Comparison of ENCODE assay signal across 7 cellular contexts in genomic region chr12:109518820-109519665, GRCh38. TPM values are rescaled to one million over a fixed set of nuclear protein-coding genes. Genes with fewer than 3 reads are reported as not detected.
DNase-seq lines count a peak whose midpoint lies in the region; ATAC-seq and TF ChIP-seq lines count a peak whose summit lies in the region.

No MANE protein-coding gene starts in this region.

- H3K4me2 ChIP-seq in smooth muscle cell: peak overlapping the region; percentile 34

- no peak for TF ChIP-seq POLR2A in body of pancreas (IDR thresholded peaks at IDR 0.05)

- POLR2A ChIA-PET in GM10248 (lab: Yijun Ruan, JAX): no interaction called here

- ATAC-seq in body of pancreas (peak; percentile 72), GM19328 (IDR thresholded peaks at IDR 0.05; ENCODE audit: unreplicated experiment) (no peak)

- DNase-seq in GM10248 (ENCODE audit: extremely low spot score): peak; percentile 64
- peak; percentile 24 for DNase-seq in NCI-H146 (lab: John Stamatoyannopoulos, UW)
- peak; percentile 44 for DNase-seq in T-helper 9 cell
- DNase-seq in body of pancreas: peak; percentile 47 to 76 (median 66)
- DNase-seq in iPS-NIHi7 (ENCODE audit: extremely low spot score): peak; percentile 84
- DNase-seq in smooth muscle cell (lab: John Stamatoyannopoulos, UW; ENCODE audit: unreplicated experiment): peak; percentile 33

- H3K9me3 ChIP-seq in body of pancreas: no peaks in the 10 kb centered on the region
- no peaks in the 10 kb centered on the region for H3K9me3 ChIP-seq in smooth muscle cell (replicated peaks; ENCODE audit: low read depth)

- no peaks in the 10 kb centered on the region for H4K20me1 ChIP-seq in smooth muscle cell (ENCODE audit: low read depth)

- H3K79me2 ChIP-seq in smooth muscle cell (ENCODE audit: low read depth): no peaks in the 10 kb centered on the region

- peak overlapping the region; percentile 54 for H3K9ac ChIP-seq in smooth muscle cell (ENCODE audit: low read depth)

- H3K36me3 ChIP-seq in body of pancreas (replicated peaks in 1 of 2; ENCODE audit: insufficient read depth in 1 of 2, low read depth in 2 of 2) (peaks cover 0 to 21% of the 10 kb centered on the region in 2 donors), smooth muscle cell (ENCODE audit: low read depth) (no peaks in the 10 kb centered on the region)

- no peak overlapping the region for H2AFZ ChIP-seq in smooth muscle cell (ENCODE audit: low read depth)

- CTCF ChIA-PET in GM10248 (lab: Yijun Ruan, JAX): interaction anchor here (0.7 to 3.6 kb wide), 22 partner anchors 10 to 326 kb away, joined by 3 to 25 read pairs (median 3); no protein-coding TSS in a partner anchor

- 56 to 66% methylated on average over 11 of the region's 11 CpGs for WGBS in body of pancreas, 2 donors
- 21% methylated on average over 11 of the region's 11 CpGs for WGBS in smooth muscle cell (ENCODE audit: low lambda C conversion rate)

- peaks cover 21% of the 10 kb centered on the region for H3F3A ChIP-seq in smooth muscle cell (ENCODE audit: low read depth)

- H3K27ac ChIP-seq in body of pancreas (peak overlapping the region in 1 of 4 donors; percentile 36), smooth muscle cell (ENCODE audit: low read depth) (peak overlapping the region; percentile 81)

- peak; percentile 64 for TF ChIP-seq CTCF in GM10248 (IDR thresholded peaks at IDR 0.05; ENCODE audit: control extremely low read depth, extremely low read depth, low read depth, missing control alignments)
- TF ChIP-seq CTCF in body of pancreas (IDR thresholded peaks at IDR 0.05): peak; percentile 49 to 77 (median 72)
- TF ChIP-seq CTCF in smooth muscle cell (IDR thresholded peaks at IDR 0.05; ENCODE audit: borderline replicate concordance, insufficient read depth, poor library complexity, severe bottlenecking): peak; percentile 89

- intact Hi-C loops in body of pancreas (cut with DNase I): no loop called here

- H3K27me3 ChIP-seq in body of pancreas (no peaks in the 10 kb centered on the region), smooth muscle cell (ENCODE audit: low read depth) (no peaks in the 10 kb centered on the region)

- H3K4me3 ChIP-seq in body of pancreas (no peak overlapping the region), smooth muscle cell (no peak overlapping the region)

- no peaks in the 10 kb centered on the region for H3K4me1 ChIP-seq in body of pancreas
- H3K4me1 ChIP-seq in smooth muscle cell (ENCODE audit: low read depth): peaks cover 4% of the 10 kb centered on the region

RNA-seq across cellular contexts. Expression of gene UBE3B, which starts 41.6 kb away (rescaled TPM):
- total RNA-seq in body of pancreas: 10 to 100 TPM; 18.9 to 33.9 TPM
- total RNA-seq in smooth muscle cell: 45.5 and 62.9 TPM in 2 replicates
- 21.8 and 24.2 TPM in 2 replicates for polyA plus RNA-seq in smooth muscle cell

RNA-seq across cellular contexts. Expression of gene KCTD10, which starts 41.9 kb away (rescaled TPM):
- total RNA-seq in body of pancreas (10 to 100 TPM; 18.2 to 28.3 TPM), smooth muscle cell (89.7 and 111 TPM in 2 replicates)
- polyA plus RNA-seq in smooth muscle cell: 63.7 and 79.6 TPM in 2 replicates

RNA-seq across cellular contexts. Expression of gene MMAB, which starts 54.3 kb away (rescaled TPM):
- 10 to 100 TPM; 12.5 to 29.7 TPM for total RNA-seq in body of pancreas
- total RNA-seq in smooth muscle cell: 20.2 and 29.6 TPM in 2 replicates
- polyA plus RNA-seq in smooth muscle cell: 43.1 and 51.7 TPM in 2 replicates

RNA-seq across cellular contexts. Expression of gene MVK, which starts 54.6 kb away (rescaled TPM):
- 10 to 100 TPM in 1 of 2 donors, 1 to 10 TPM in 1; 8.6 to 12.2 TPM for total RNA-seq in body of pancreas
- 13.9 and 21.1 TPM in 2 replicates for total RNA-seq in smooth muscle cell
- polyA plus RNA-seq in smooth muscle cell: 11.8 and 16.3 TPM in 2 replicates

Comparison
In these comparisons a context has a peak if more than half of its experiments do, and no peak if none do; other contexts are left out.
1. DNase-seq: peak in every context shown above with its lines; median percentile 84 in iPS-NIHi7; 66 in body of pancreas; 64 in GM10248; 44 in T-helper 9 cell; 33 in smooth muscle cell; 24 in NCI-H146.